8 cellular contexts compared by ENCODE assay signal in genomic region chr21:39715804-39716397, GRCh38. TPM values are rescaled to one million over a fixed set of nuclear protein-coding genes. Genes with fewer than 3 reads are reported as not detected.
DNase-seq lines count a peak whose midpoint lies in the region; ATAC-seq and TF ChIP-seq lines count a peak whose summit lies in the region.

No MANE protein-coding gene starts in this region.

- WGBS in heart left ventricle, 4 donors = 32 to 35% (median 33%) methylated on average over 10 of the region's 10 CpGs
- 25 to 33% methylated on average over 10 of the region's 10 CpGs for WGBS in sigmoid colon, 2 donors

- DNase-seq in HCEC 1CT (peak; percentile 3), heart left ventricle (peak in 4 of 5 donors; percentile 29 to 55 (median 33)), sigmoid colon (peak; percentile 68), GM19240 (ENCODE audit: insufficient read length, low spot score) (no peak), SW 1271 (lab: John Stamatoyannopoulos, UW) (no peak)
- DNase-seq in activated naive CD4-positive, alpha-beta T cell treated with anti-CD3 and anti-CD28 coated beads, Interleukin-2, amount 50 U/mL, for 16 hours = peak; percentile 19

- H3F3A ChIP-seq in OCI-LY1 (ENCODE audit: insufficient read depth, low read length) = no peaks in the 10 kb centered on the region

- TF ChIP-seq CTCF in C4-2B (conservative IDR thresholded peaks at IDR 0.05) (peak; percentile 75), OCI-LY1 (IDR thresholded peaks at IDR 0.05; ENCODE audit: low read length) (peak; percentile 65), heart left ventricle (IDR thresholded peaks at IDR 0.05) (peak; percentile 53 to 81 (median 68)), sigmoid colon (IDR thresholded peaks at IDR 0.05) (peak; percentile 37 to 76 (median 50))

- no peak overlapping the region for H2AFZ ChIP-seq in OCI-LY1 (ENCODE audit: low read length)

- H4K20me1 ChIP-seq in OCI-LY1 (ENCODE audit: insufficient read depth, low read length) = no peaks in the 10 kb centered on the region

- no peaks in the 10 kb centered on the region for H3K9me2 ChIP-seq in OCI-LY1 (ENCODE audit: low read depth, low read length)

- TF ChIP-seq EP300 in sigmoid colon (IDR thresholded peaks at IDR 0.05) = no peak

- no peak overlapping the region for H3K27ac ChIP-seq in C4-2B
- H3K27ac ChIP-seq in OCI-LY1 (ENCODE audit: low read depth, low read length, poor library complexity, severe bottlenecking) = no peak overlapping the region
- H3K27ac ChIP-seq in heart left ventricle = no peak overlapping the region
- no peak overlapping the region for H3K27ac ChIP-seq in sigmoid colon

- H3K27me3 ChIP-seq in OCI-LY1 (ENCODE audit: insufficient read depth, low read length) = no peaks in the 10 kb centered on the region
- no peaks in the 10 kb centered on the region for H3K27me3 ChIP-seq in heart left ventricle
- H3K27me3 ChIP-seq in sigmoid colon = no peaks in the 10 kb centered on the region

- TF ChIP-seq POLR2A in heart left ventricle (IDR thresholded peaks at IDR 0.05) (no peak), sigmoid colon (IDR thresholded peaks at IDR 0.05) (no peak)

- H3K4me2 ChIP-seq in OCI-LY1 (ENCODE audit: low read length) = no peak overlapping the region

- no peaks in the 10 kb centered on the region for H3K79me2 ChIP-seq in OCI-LY1 (ENCODE audit: insufficient read depth, low read length)

- intact Hi-C loops in heart left ventricle (cut with DNase I) = loop anchor here (1.0 to 10.0 kb wide), 5 partner anchors 111 to 199 kb away; no protein-coding TSS in a partner anchor
- intact Hi-C loops in sigmoid colon (cut with DNase I) = loop anchor here (1.0 kb wide), 1 partner anchor 198 kb away; no protein-coding TSS in a partner anchor

- ATAC-seq in heart left ventricle = peak in 2 of 4 donors; percentile 38

- H3K36me3 ChIP-seq in OCI-LY1 (ENCODE audit: insufficient read depth, low read length) = no peaks in the 10 kb centered on the region
- H3K36me3 ChIP-seq in heart left ventricle = no peaks in the 10 kb centered on the region
- H3K36me3 ChIP-seq in sigmoid colon = no peaks in the 10 kb centered on the region

- H3K4me1 ChIP-seq in OCI-LY1 (ENCODE audit: insufficient read depth, low read length, severe bottlenecking) (no peaks in the 10 kb centered on the region), heart left ventricle (peaks cover 0 to 5% (median 0%) of the 10 kb centered on the region in 12 donors), sigmoid colon (peaks cover 0 to 7% (median 0%) of the 10 kb centered on the region in 4 donors)

- H3K4me3 ChIP-seq in OCI-LY1 (ENCODE audit: low read depth, low read length, poor library complexity, severe bottlenecking) = no peak overlapping the region
- H3K4me3 ChIP-seq in heart left ventricle = no peak overlapping the region
- H3K4me3 ChIP-seq in sigmoid colon = no peak overlapping the region

- no peak overlapping the region for H3K9ac ChIP-seq in OCI-LY1 (ENCODE audit: low read length)

- H3K9me3 ChIP-seq in OCI-LY1 (ENCODE audit: low read length) (no peaks in the 10 kb centered on the region), heart left ventricle (no peaks in the 10 kb centered on the region), sigmoid colon (no peaks in the 10 kb centered on the region)

RNA-seq across cellular contexts. Expression of gene IGSF5, which starts 29.1 kb away (rescaled TPM):
- total RNA-seq in heart left ventricle (1 to 10 TPM; 1.4 to 6.4 (median 4.7) TPM), sigmoid colon (under 1 TPM in 2 of 4 donors, not detected in 2; 0.27 to 0.36 TPM)
- polyA plus RNA-seq in heart left ventricle (1 to 10 TPM in 1 of 2 donors, under 1 TPM in 1; 0.98 to 4.2 TPM), sigmoid colon (under 1 TPM in 1 of 3 donors, not detected in 2; 0.09 TPM)

Comparison
In these comparisons a context has a peak if more than half of its experiments do, and no peak if none do; other contexts are left out.
1. DNase-seq: peak in HCEC 1CT (single experiment), activated naive CD4-positive, alpha-beta T cell treated with anti-CD3 and anti-CD28 coated beads, Interleukin-2, amount 50 U/mL, for 16 hours (single experiment), heart left ventricle (4 of 5) and sigmoid colon (single experiment); none in GM19240 (single experiment) and SW 1271 (0 of 2).
2. Peak in every context shown above with its lines, with median percentiles within 50 percentile points of each other: CTCF ChIP-seq.